In the genomic region with DNA sequence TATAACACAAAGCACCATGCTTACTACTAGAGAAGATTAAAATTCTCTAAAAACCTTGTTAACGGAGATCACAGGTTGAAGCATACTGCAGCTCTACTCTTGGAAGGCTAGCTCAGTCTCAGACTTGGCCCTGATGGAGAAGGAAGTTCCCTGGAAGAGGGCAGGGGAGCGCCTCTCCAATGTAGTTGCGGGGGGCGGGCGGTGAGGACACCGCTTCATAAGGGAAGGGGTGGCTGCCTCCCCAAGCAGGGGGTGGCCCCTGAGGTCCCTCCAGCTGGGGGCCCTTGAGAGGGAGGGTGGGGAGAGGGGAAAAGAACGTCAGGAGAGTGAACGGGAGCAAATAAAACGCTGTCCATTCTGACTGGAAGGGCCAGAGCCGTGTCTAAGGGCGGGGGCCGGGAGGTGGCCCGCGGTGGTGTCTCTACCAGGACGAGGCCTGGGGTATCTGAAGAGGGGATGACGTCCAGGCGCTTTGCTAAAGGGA, we compare ENCODE assay signal across 8 cellular contexts. TPM values are rescaled to one million over a fixed set of nuclear protein-coding genes. Genes with fewer than 3 reads are reported as not detected.
DNase-seq lines count a peak whose midpoint lies in the region; ATAC-seq and TF ChIP-seq lines count a peak whose summit lies in the region.

No MANE protein-coding gene starts in this region.

- H2AFZ ChIP-seq in KMS-11 (ENCODE audit: low read depth) = peak overlapping the region; percentile 74

- peak overlapping the region; percentile 85; the same call in 1 of the 2 replicates for H3K4me2 ChIP-seq in KMS-11

- POLR2A ChIA-PET in GM10248 (lab: Yijun Ruan, JAX) = no interaction called here

- H3K4me3 ChIP-seq in KMS-11 (IDR thresholded peaks at IDR 0.05; ENCODE audit: insufficient read depth, low read depth, low read length) (no peak overlapping the region), WERI-Rb-1 (ENCODE audit: low read depth, low read length) (peak overlapping the region; percentile 82)

- ATAC-seq in GM21390 (IDR thresholded peaks at IDR 0.05; ENCODE audit: unreplicated experiment) = peak; percentile 6
- ATAC-seq in Right ventricle myocardium superior (ENCODE audit: poor library complexity) = peak; percentile 57

- intact Hi-C loops in Right ventricle myocardium superior (cut with DNase I) = no loop called here
- intact Hi-C loops in posterior vena cava (cut with DNase I) = no loop called here

- H3K4me1 ChIP-seq in KMS-11 (ENCODE audit: low read depth, poor library complexity, severe bottlenecking) = peaks cover 25% of the 10 kb centered on the region

- H3K79me2 ChIP-seq in KMS-11 (ENCODE audit: insufficient read depth, low read depth) = peaks cover 42% of the 10 kb centered on the region

- DNase-seq in DMS153 treated with DMSO at 0.1 percent for 48 hours (lab: John Stamatoyannopoulos, UW; ENCODE audit: unreplicated experiment) (peak; percentile 68), WERI-Rb-1 (peak; percentile 55), Right ventricle myocardium superior (no peak), posterior vena cava (ENCODE audit: low spot score) (peak; percentile 82), NCI-H128 (lab: John Stamatoyannopoulos, UW; ENCODE audit: unreplicated experiment) (no peak), GM10248 (ENCODE audit: extremely low spot score) (no peak)

- H3K9me3 ChIP-seq in WERI-Rb-1 (ENCODE audit: severe bottlenecking) = no peaks in the 10 kb centered on the region

- CTCF ChIA-PET in GM10248 (lab: Yijun Ruan, JAX) = interaction anchor here (0.7 to 2.7 kb wide), 11 partner anchors 8 to 43 kb away, joined by 3 to 8 read pairs (median 4); no protein-coding TSS in a partner anchor

- H3K36me3 ChIP-seq in KMS-11 (ENCODE audit: insufficient read depth) (no peaks in the 10 kb centered on the region), WERI-Rb-1 (peaks cover 4% of the 10 kb centered on the region)

- H4K20me1 ChIP-seq in KMS-11 (ENCODE audit: insufficient read depth) = peaks cover 6% of the 10 kb centered on the region; the same call in 1 of the 2 replicates

- H3K27ac ChIP-seq in KMS-11 (peak overlapping the region; percentile 97), WERI-Rb-1 (peak overlapping the region; percentile 99)

- TF ChIP-seq CTCF in KMS-11 (conservative IDR thresholded peaks at IDR 0.05; ENCODE audit: low read depth, low read length) = no peak
- no peak for TF ChIP-seq CTCF in WERI-Rb-1 (IDR thresholded peaks at IDR 0.05; ENCODE audit: low read depth, low read length)
- TF ChIP-seq CTCF in GM10248 (IDR thresholded peaks at IDR 0.05; ENCODE audit: control extremely low read depth, extremely low read depth, low read depth, missing control alignments) = no peak

- peak overlapping the region; percentile 98; the same call in 1 of the 2 replicates for H3K9ac ChIP-seq in KMS-11

- no peaks in the 10 kb centered on the region for H3K27me3 ChIP-seq in KMS-11 (ENCODE audit: insufficient read depth, low read depth)
- H3K27me3 ChIP-seq in WERI-Rb-1 (ENCODE audit: insufficient read depth, low read depth, severe bottlenecking) = no peaks in the 10 kb centered on the region

RNA-seq across cellular contexts. Expression of a gene that starts 0.6 kb away (rescaled TPM):
- total RNA-seq in Right ventricle myocardium superior (49.0 TPM), posterior vena cava (10 to 100 TPM; 49.4 to 57.8 TPM)

Comparison
In these comparisons a context has a peak if more than half of its experiments do, and no peak if none do; other contexts are left out.
1. DNase-seq: peak in DMS153 treated with DMSO at 0.1 percent for 48 hours (single experiment), WERI-Rb-1 (single experiment) and posterior vena cava (single experiment); none in Right ventricle myocardium superior (single experiment), NCI-H128 (single experiment) and GM10248 (single experiment).